Comparison of ENCODE assay signal across 9 cellular contexts in genomic region chr22:50577987-50578775, GRCh38. TPM values are rescaled to one million over a fixed set of nuclear protein-coding genes. Genes with fewer than 3 reads are reported as not detected.
DNase-seq lines count a peak whose midpoint lies in the region; ATAC-seq and TF ChIP-seq lines count a peak whose summit lies in the region.
"Had no signal": no experiment of that assay in that cellular context is flagged by ENCODE, and none has a peak within 500 bp of the region (broad histone marks: within the 10 kb centered on the region; RNA-seq: fewer than 3 reads in every experiment).

Gene CPT1B (minus strand): TSS chr22:50578427. CDS start chr22:50577915, 512 bp downstream.

- DNase-seq in activated CD8-positive, alpha-beta memory T cell treated with anti-CD3 and anti-CD28 coated beads for 24 hours: no peak
- DNase-seq in coronary artery (ENCODE audit: low spot score) (no peak), mesenteric fat pad (ENCODE audit: low spot score) (no peak), thyroid gland (no peak), NCI-H526 (lab: John Stamatoyannopoulos, UW) (no peak), SW 1271 (lab: John Stamatoyannopoulos, UW) (no peak)
- DNase-seq: BE2C had no signal

- H3K27ac ChIP-seq in coronary artery (no peak within 1 kb of the TSS), thyroid gland (peak within 1 kb of the TSS in 1 of 3 donors; percentile 33)

- no peaks in the 10 kb centered on the region for H3K9me3 ChIP-seq in thyroid gland
- H3K9me3 ChIP-seq: BE2C had no signal

- H3K4me1 ChIP-seq in thyroid gland: peaks cover 13 to 29% of the 10 kb centered on the region in 2 donors
- H3K4me1 ChIP-seq: BE2C had no signal

- intact Hi-C loops in thyroid gland (cut with DNase I): no loop called here

- no peaks in the 10 kb centered on the region for H3K36me3 ChIP-seq in thyroid gland

- no peak for ATAC-seq in activated CD4-positive, CD25-positive, alpha-beta regulatory T cell treated with anti-CD3 and anti-CD28 coated beads, Interleukin-2, amount 50 U/mL, for 24 hours

- POLR2A ChIA-PET in activated CD8-positive, alpha-beta memory T cell treated with anti-CD3 and anti-CD28 coated beads for 36 hours (lab: Charles Lee): interaction anchor here (0.9 kb wide), 1 partner anchor 334 kb away, joined by 3 read pairs; no protein-coding TSS in a partner anchor

- CTCF ChIA-PET in activated CD8-positive, alpha-beta memory T cell treated with anti-CD3 and anti-CD28 coated beads for 36 hours (lab: Charles Lee): interaction anchor here (0.6 to 1.6 kb wide), 4 partner anchors 9 to 80 kb away, joined by 3 to 8 read pairs (median 3); partner anchors contain the start of gene SYCE3

- peak within 1 kb of the TSS; percentile 46 for H3K4me3 ChIP-seq in coronary artery
- H3K4me3 ChIP-seq in thyroid gland (replicated peaks in 1 of 3): no peak within 1 kb of the TSS

- TF ChIP-seq POLR2A in thyroid gland (IDR thresholded peaks at IDR 0.05): no peak

- TF ChIP-seq CTCF in coronary artery (IDR thresholded peaks at IDR 0.05): no peak
- TF ChIP-seq CTCF in thyroid gland (IDR thresholded peaks at IDR 0.05): no peak

- no peaks in the 10 kb centered on the region for H3K27me3 ChIP-seq in thyroid gland
- H3K27me3 ChIP-seq: BE2C had no signal

- 34 to 51% methylated on average over 21 of the region's 63 CpGs for WGBS in thyroid gland, 2 donors

RNA-seq across cellular contexts. Expression of gene CPT1B, which starts in this region (rescaled TPM):
- total RNA-seq in activated CD8-positive, alpha-beta memory T cell treated with anti-CD3 and anti-CD28 coated beads for 36 hours: 10 to 100 TPM; 40.7 to 44.0 TPM
- total RNA-seq in mesenteric fat pad (10.4 TPM), thyroid gland (10 to 100 TPM in 3 of 4 donors, 1 to 10 TPM in 1; 9.7 to 38.7 (median 14.9) TPM)
